Comparison of ENCODE assay signal across 18 cellular contexts in genomic region chr6:6690144-6690483, GRCh38.
DNase-seq lines count a peak whose midpoint lies in the region; ATAC-seq and TF ChIP-seq lines count a peak whose summit lies in the region.
"Had no signal": no experiment of that assay in that cellular context is flagged by ENCODE, and none has a peak within 500 bp of the region (broad histone marks: within the 10 kb centered on the region; RNA-seq: fewer than 3 reads in every experiment).

No MANE protein-coding gene starts in this region.

- no peak for TF ChIP-seq EP300 in transverse colon (IDR thresholded peaks at IDR 0.05; ENCODE audit: low read depth)

- DNase-seq in heart left ventricle, result no peak
- no peak for DNase-seq in Right ventricle myocardium superior
- DNase-seq in dorsolateral prefrontal cortex, result no peak
- no peak for DNase-seq in transverse colon
- no peak for DNase-seq in ureter (ENCODE audit: low spot score)
- no peak for DNase-seq in stimulated activated CD4-positive, alpha-beta T cell treated with anti-CD3 and anti-CD28 coated beads, Interleukin-4, amount 100 ng/mL, for 24 hours
- DNase-seq in NOMO-1 treated with DMSO at 0.1 percent for 48 hours (lab: John Stamatoyannopoulos, UW; ENCODE audit: unreplicated experiment), result no peak
- DNase-seq: 8988T; activated CD4-positive, alpha-beta T cell treated with anti-CD3 and anti-CD28 coated beads for 36 hours; activated effector memory CD4-positive, alpha-beta T cell treated with Interleukin-2 at 50 U/mL for 16 hours; BE2C; cerebellar nuclear complex; GDM1; NCI-H446; small intestine; T1000; trophoblast cell had no signal

- H3K27ac ChIP-seq in heart left ventricle, result peak overlapping the region; percentile 76 to 92 (median 86)
- H3K27ac ChIP-seq in dorsolateral prefrontal cortex, result peak overlapping the region in 37 of 59 donors; percentile 1 to 78 (median 55)
- H3K27ac ChIP-seq in muscle layer of duodenum (ENCODE audit: low read length), result peak overlapping the region; percentile 53
- H3K27ac ChIP-seq in transverse colon, result peak overlapping the region; percentile 84 to 91 (median 86)

- no peak for TF ChIP-seq POLR2A in heart left ventricle (IDR thresholded peaks at IDR 0.05)
- no peak for TF ChIP-seq POLR2A in transverse colon (IDR thresholded peaks at IDR 0.05)

- no peak for ATAC-seq in heart left ventricle
- ATAC-seq in Right ventricle myocardium superior (ENCODE audit: poor library complexity), result no peak
- ATAC-seq: activated CD4-positive, alpha-beta T cell treated with anti-CD3 and anti-CD28 coated beads for 36 hours had no signal

- intact Hi-C loops in heart left ventricle (cut with DNase I) (no loop called here), Right ventricle myocardium superior (cut with DNase I) (no loop called here), dorsolateral prefrontal cortex (cut with DNase I) (no loop called here), transverse colon (cut with DNase I; ENCODE audit: low total_unique reads) (no loop called here)

- H3K27me3 ChIP-seq in heart left ventricle (no peaks in the 10 kb centered on the region), dorsolateral prefrontal cortex (peaks cover 0 to 17% (median 0%) of the 10 kb centered on the region in 45 donors), muscle layer of duodenum (ENCODE audit: low read depth, low read length) (no peaks in the 10 kb centered on the region), transverse colon (no peaks in the 10 kb centered on the region)
- H3K27me3 ChIP-seq: BE2C had no signal

- H3K36me3 ChIP-seq in heart left ventricle, result no peaks in the 10 kb centered on the region
- H3K36me3 ChIP-seq in muscle layer of duodenum (ENCODE audit: control insufficient read depth in 1 of 2, insufficient read depth in 2 of 2, low read length in 2 of 2), result no peaks in the 10 kb centered on the region
- H3K36me3 ChIP-seq in transverse colon, result no peaks in the 10 kb centered on the region
- H3K36me3 ChIP-seq: BE2C had no signal

- WGBS in heart left ventricle, 4 donors, result 89 to 95% (median 93%) methylated on average over 2 of the region's 2 CpGs
- 88% methylated on average over 2 of the region's 2 CpGs; no CpG with 5 or more reads in 1 of the 2 donors for WGBS in transverse colon (ENCODE audit: low coverage in 1 of 2), 2 donors

- H3K4me3 ChIP-seq in heart left ventricle (no peak overlapping the region), dorsolateral prefrontal cortex (no peak overlapping the region), muscle layer of duodenum (ENCODE audit: low read depth in 1 of 2, low read length in 2 of 2) (no peak overlapping the region), transverse colon (no peak overlapping the region)

- in situ Hi-C loops in transverse colon (cut with MboI; ENCODE audit: low pct_ligation_motif_present in 1 of 4, low pct_unique_long_range_greater_than_20kb in 1 of 4, low sequenced_read_pairs in 3 of 4), result loop anchor here in 1 of 4 donors (25.0 kb wide), 2 partner anchors 547 to 897 kb away; partner anchors contain the start of gene SNRNP48

- TF ChIP-seq CTCF in heart left ventricle (IDR thresholded peaks at IDR 0.05) (no peak), dorsolateral prefrontal cortex (IDR thresholded peaks at IDR 0.05 in 54 of 56, conservative IDR thresholded peaks at IDR 0.05 in 2 of 56; ENCODE audit: low read depth in 1 of 56, partially characterized antibody in 56 of 56) (no peak), transverse colon (IDR thresholded peaks at IDR 0.05) (no peak)

- H3K4me1 ChIP-seq in heart left ventricle (peaks cover 3 to 63% (median 45%) of the 10 kb centered on the region in 12 donors), muscle layer of duodenum (ENCODE audit: control insufficient read depth in 1 of 2, insufficient read depth in 2 of 2, low read length in 2 of 2) (peaks cover 18 to 27% of the 10 kb centered on the region in 2 donors), transverse colon (peaks cover 11 to 58% (median 42%) of the 10 kb centered on the region in 4 donors)

- H3K9me3 ChIP-seq in heart left ventricle (peaks cover 0 to 10% (median 0%) of the 10 kb centered on the region in 12 donors), muscle layer of duodenum (ENCODE audit: control insufficient read depth in 1 of 2, low read length in 2 of 2) (peaks cover 0 to 7% of the 10 kb centered on the region in 2 donors), transverse colon (no peaks in the 10 kb centered on the region)
- H3K9me3 ChIP-seq: BE2C had no signal
